ENCODE assay signal across 10 cellular contexts in genomic region chr16:12538667-12539081, GRCh38.
A peak's percentile ranks its signal among the peaks of the same experiment; 100 is the strongest.
DNase-seq lines count a peak whose midpoint lies in the region; ATAC-seq and TF ChIP-seq lines count a peak whose summit lies in the region.
"Had no signal": no experiment of that assay in that cellular context is flagged by ENCODE, and none has a peak within 500 bp of the region (broad histone marks: within the 10 kb centered on the region; RNA-seq: fewer than 3 reads in every experiment).

No MANE protein-coding gene starts in this region.

- peaks cover 26% of the 10 kb centered on the region for H3K4me1 ChIP-seq in SJSA1 (replicated peaks)
- H3K4me1 ChIP-seq in foreskin keratinocyte = peaks cover 18% of the 10 kb centered on the region

- H3K27me3 ChIP-seq in SJSA1 (replicated peaks) (no peaks in the 10 kb centered on the region), foreskin keratinocyte (no peaks in the 10 kb centered on the region)
- H3K27me3 ChIP-seq: esophagus muscularis mucosa had no signal

- no peaks in the 10 kb centered on the region for H3K36me3 ChIP-seq in SJSA1
- H3K36me3 ChIP-seq: esophagus muscularis mucosa had no signal

- H3K27me3 Mint-ChIP-seq in HFFc6 (ENCODE audit: insufficient read depth) = peaks cover 5% of the 10 kb centered on the region

- TF ChIP-seq CTCF in HFFc6 (IDR thresholded peaks at IDR 0.05) (no peak), foreskin keratinocyte (conservative IDR thresholded peaks at IDR 0.05) (peak; percentile 29)

- H3K27ac ChIP-seq in SJSA1 (peak overlapping the region; percentile 56), foreskin keratinocyte (peak overlapping the region; percentile 62)
- H3K27ac ChIP-seq: esophagus muscularis mucosa had no signal

- no peak overlapping the region for H3K4me3 ChIP-seq in SJSA1
- H3K4me3 ChIP-seq: esophagus muscularis mucosa had no signal

- H3K27ac Mint-ChIP-seq in HFFc6 = peak overlapping the region; percentile 65

- H3K9me3 Mint-ChIP-seq in HFFc6 = no peaks in the 10 kb centered on the region

- DNase-seq in Caki2 (ENCODE audit: low read depth) (peak; percentile 26), HFFc6 (no peak), SJSA1 (ENCODE audit: low read depth in 1 of 2, low spot score in 2 of 2) (no peak), foreskin keratinocyte (peak; percentile 61 to 82), GDM1 (lab: John Stamatoyannopoulos, UW) (no peak), AG08396 (ENCODE audit: low spot score) (no peak)
- DNase-seq: NCI-H1930 had no signal

- H3K4me1 Mint-ChIP-seq in HFFc6 (ENCODE audit: low read depth) = peaks cover 26% of the 10 kb centered on the region

- H3K9me3 ChIP-seq in SJSA1 (replicated peaks) = no peaks in the 10 kb centered on the region
- H3K9me3 ChIP-seq: esophagus muscularis mucosa had no signal

- no peaks in the 10 kb centered on the region; the same call in 1 of the 2 replicates for H3K36me3 Mint-ChIP-seq in HFFc6 (ENCODE audit: low read depth)

- in situ Hi-C loops in Caki2 (cut with HindIII; ENCODE audit: low pct_unique_long_range_greater_than_20kb, low sequenced_read_pairs) = no loop called here

- peak overlapping the region; percentile 11; the same call in 1 of the 2 replicates for H3K4me3 Mint-ChIP-seq in HFFc6

- ATAC-seq in foreskin keratinocyte (peak; percentile 89), HG03135 (IDR thresholded peaks at IDR 0.05; ENCODE audit: unreplicated experiment) (no peak), HG02798 (IDR thresholded peaks at IDR 0.05; ENCODE audit: poor library complexity, unreplicated experiment) (no peak)

Comparison
In these comparisons a context has a peak if more than half of its experiments do, and no peak if none do; other contexts are left out.
1. DNase-seq: peak in Caki2 (single experiment) and foreskin keratinocyte (2 of 2); none in HFFc6 (single experiment), SJSA1 (0 of 2), GDM1 (single experiment) and AG08396 (single experiment).